In the genomic region with DNA sequence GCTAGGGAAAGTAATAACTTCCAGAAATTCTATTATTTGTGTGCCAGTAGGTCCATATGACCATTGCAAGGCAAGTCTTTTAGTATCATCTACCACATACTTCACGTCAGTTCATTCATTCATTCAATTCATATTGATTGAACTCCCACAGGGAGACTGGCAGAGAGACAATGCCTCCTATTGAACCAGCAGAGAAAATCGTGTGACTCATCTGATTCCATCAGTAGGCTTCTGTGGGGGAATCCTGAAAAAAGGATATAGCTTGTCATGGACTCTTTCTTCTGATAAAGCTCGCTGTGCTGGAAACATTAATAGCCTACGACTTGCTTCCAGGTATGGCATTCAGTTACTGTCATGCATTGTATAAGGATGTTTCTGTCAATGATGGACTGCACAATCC, we compare ENCODE assay signal across 25 cellular contexts. TPM values are rescaled to one million over a fixed set of nuclear protein-coding genes. Genes with fewer than 3 reads are reported as not detected.
DNase-seq lines count a peak whose midpoint lies in the region; FAIRE-seq and TF ChIP-seq lines count a peak whose summit lies in the region.
"Had no signal": no experiment of that assay in that cellular context is flagged by ENCODE, and none has a peak within 500 bp of the region (broad histone marks: within the 10 kb centered on the region; RNA-seq: fewer than 3 reads in every experiment).

No MANE protein-coding gene starts in this region.

- no peak overlapping the region for H4K91ac ChIP-seq in H1 (replicated peaks; ENCODE audit: insufficient read length, low read length)

- H4K8ac ChIP-seq in H1 (ENCODE audit: extremely low read depth, insufficient read depth, low read length), result no peak overlapping the region
- no peak overlapping the region for H4K8ac ChIP-seq in mesendoderm (ENCODE audit: low read depth, low read length)

- H3K9ac ChIP-seq in H1 (replicated peaks in 1 of 4; ENCODE audit: extremely low read depth in 1 of 4, low read depth in 3 of 4, low read length in 3 of 4), result no peak overlapping the region
- H3K9ac ChIP-seq in mesendoderm (ENCODE audit: low read length), result no peak overlapping the region
- H3K9ac ChIP-seq: GM23248 had no signal

- no peaks in the 10 kb centered on the region for H3K23me2 ChIP-seq in H1 (ENCODE audit: low read depth, low read length)

- H2BK15ac ChIP-seq in H1 (ENCODE audit: low read length), result no peak overlapping the region
- H2BK15ac ChIP-seq in mesendoderm (replicated peaks; ENCODE audit: low read depth), result no peak overlapping the region

- intact Hi-C loops in vagina (cut with DNase I), result no loop called here

- H2BK20ac ChIP-seq in H1 (ENCODE audit: low read length), result no peak overlapping the region

- H2AK5ac ChIP-seq in H1 (ENCODE audit: low read depth, low read length) (no peak overlapping the region), mesendoderm (ENCODE audit: low read length) (no peak overlapping the region)

- H4K5ac ChIP-seq in H1 (ENCODE audit: insufficient read length, low read depth, low read length) (no peak overlapping the region), mesendoderm (ENCODE audit: low read length) (no peak overlapping the region)

- H3K27ac ChIP-seq in H1 (ENCODE audit: low read depth, low read length) (no peak overlapping the region), mesendoderm (ENCODE audit: low read depth, low read length) (no peak overlapping the region), vagina (no peak overlapping the region)
- H3K27ac ChIP-seq: A549, GM23248, PC-9, SJSA1 had no signal

- no peak for TF ChIP-seq RAD21 in H1 (IDR thresholded peaks at IDR 0.05 in 1 of 2, conservative IDR thresholded peaks at IDR 0.05 in 1 of 2; ENCODE audit: low read depth in 2 of 2, low read length in 2 of 2)

- H2BK120ac ChIP-seq in H1 (replicated peaks; ENCODE audit: low read depth, low read length), result no peak overlapping the region
- H2BK120ac ChIP-seq in mesendoderm (ENCODE audit: low read depth, low read length), result no peak overlapping the region

- H3K4ac ChIP-seq in H1 (replicated peaks; ENCODE audit: insufficient read length, low read depth, low read length), result no peak overlapping the region
- H3K4ac ChIP-seq in mesendoderm (ENCODE audit: low read depth, low read length), result no peak overlapping the region

- 69% methylated on average over 4 of the region's 4 CpGs; no CpG with 5 or more reads in 1 of the 2 experiments for WGBS in H1 (ENCODE audit: extremely low coverage in 1 of 2, insufficient coverage in 1 of 2, insufficient read length in 1 of 2, insufficient replicate concordance in 2 of 2, low coverage in 1 of 2, low lambda C conversion rate in 2 of 2, missing lambda C conversion rate in 1 of 2), 2 experiments
- WGBS in mesendoderm (ENCODE audit: extremely low coverage, insufficient coverage, low lambda C conversion rate), result no CpG with 5 or more reads among the region's 4 CpGs

- no peak overlapping the region for H3K23ac ChIP-seq in H1 (ENCODE audit: insufficient read length)
- no peak overlapping the region for H3K23ac ChIP-seq in mesendoderm (ENCODE audit: low read length)

- H3K4me2 ChIP-seq in H1 (ENCODE audit: insufficient read depth in 1 of 2, low read depth in 2 of 2, low read length in 2 of 2) (no peak overlapping the region), mesendoderm (ENCODE audit: low read length) (no peak overlapping the region)
- H3K4me2 ChIP-seq: A549, PC-9 had no signal

- H4K20me1 ChIP-seq in H1 (replicated peaks in 1 of 2; ENCODE audit: control insufficient read depth in 1 of 2, insufficient read depth in 2 of 2, low read length in 2 of 2), result no peaks in the 10 kb centered on the region

- H2AFZ ChIP-seq in H1 (ENCODE audit: low read length), result no peak overlapping the region
- H2AFZ ChIP-seq: GM23248, PC-9 had no signal

- in situ Hi-C loops in HAP-1 (cut with MboI; ENCODE audit: low sequenced_read_pairs), result no loop called here
- in situ Hi-C loops in KBM-7 (cut with MboI; ENCODE audit: low pct_unique_long_range_greater_than_20kb, low sequenced_read_pairs), result no loop called here

- H3K36me3 ChIP-seq in HAP-1 (replicated peaks), result no peaks in the 10 kb centered on the region
- no peaks in the 10 kb centered on the region for H3K36me3 ChIP-seq in H1 (ENCODE audit: control insufficient read depth in 2 of 4, insufficient read depth in 4 of 4, low read length in 3 of 4)
- H3K36me3 ChIP-seq in mesendoderm (ENCODE audit: control insufficient read depth, insufficient read depth, low read length), result no peaks in the 10 kb centered on the region
- H3K36me3 ChIP-seq in vagina, result no peaks in the 10 kb centered on the region
- H3K36me3 ChIP-seq: SJSA1 had no signal

- H3K14ac ChIP-seq in H1 (ENCODE audit: insufficient read length), result no peak overlapping the region

- POLR2A ChIA-PET in H1 (lab: Charles Lee; ENCODE audit: partially characterized antibody), result no interaction called here

- H3K4me1 ChIP-seq in HAP-1 (peaks cover 10% of the 10 kb centered on the region), H1 (replicated peaks in 1 of 4; ENCODE audit: control insufficient read depth in 3 of 4, insufficient read depth in 4 of 4, low read length in 3 of 4) (peaks cover 0 to 2% (median 0%) of the 10 kb centered on the region in 4 experiments; a peak in 1 of 7 replicates), mesendoderm (ENCODE audit: control insufficient read depth, low read depth, low read length) (no peaks in the 10 kb centered on the region), vagina (no peaks in the 10 kb centered on the region)
- H3K4me1 ChIP-seq: A549, Caco-2, SJSA1 had no signal

- FAIRE-seq in H1 (lab: Jason Lieb, UNC) (no peak), RCC 7860 (lab: Jason Lieb, UNC) (no peak)
- FAIRE-seq: A549, GM12878 had no signal

- no peak for TF ChIP-seq EP300 in H1 (IDR thresholded peaks at IDR 0.05; ENCODE audit: borderline replicate concordance in 1 of 2, low read depth in 2 of 2, low read length in 2 of 2)

- H3K79me2 ChIP-seq in H1 (ENCODE audit: control insufficient read depth in 1 of 2, insufficient read depth in 2 of 2, low read length in 2 of 2) (no peaks in the 10 kb centered on the region), mesendoderm (ENCODE audit: control insufficient read depth, insufficient read depth, low read length) (no peaks in the 10 kb centered on the region)

- H3K18ac ChIP-seq in H1 (ENCODE audit: extremely low read depth, low read length) (no peak overlapping the region), mesendoderm (ENCODE audit: low read length) (no peak overlapping the region)

- TF ChIP-seq POLR2A in H1 (IDR thresholded peaks at IDR 0.05; ENCODE audit: control extremely low read depth in 1 of 2, low read depth in 2 of 2, low read length in 2 of 2), result no peak
- no peak for TF ChIP-seq POLR2A in vagina (IDR thresholded peaks at IDR 0.05)

- H3K27me3 ChIP-seq in HAP-1 (ENCODE audit: low read depth), result no peaks in the 10 kb centered on the region
- no peaks in the 10 kb centered on the region for H3K27me3 ChIP-seq in H1 (replicated peaks in 1 of 4; ENCODE audit: control insufficient read depth in 3 of 4, extremely low read depth in 1 of 4, insufficient read depth in 3 of 4, low read length in 3 of 4)
- H3K27me3 ChIP-seq in mesendoderm (ENCODE audit: insufficient read depth, low read length, poor library complexity), result no peaks in the 10 kb centered on the region
- H3K27me3 ChIP-seq in vagina, result no peaks in the 10 kb centered on the region

- no peak overlapping the region for H2BK12ac ChIP-seq in H1 (ENCODE audit: low read depth, low read length)

- H3K56ac ChIP-seq in H1 (replicated peaks; ENCODE audit: insufficient read length, low read depth, low read length) (no peak overlapping the region), mesendoderm (ENCODE audit: low read length) (no peak overlapping the region)

- H3K9me3 ChIP-seq in HAP-1 (no peaks in the 10 kb centered on the region), H1 (ENCODE audit: insufficient read depth in 2 of 2, low read depth in 1 of 2, low read length in 1 of 2) (no peaks in the 10 kb centered on the region), vagina (no peaks in the 10 kb centered on the region)
- H3K9me3 ChIP-seq: A549, Caco-2, SJSA1 had no signal

- CTCF ChIA-PET in H1 (lab: Charles Lee; ENCODE audit: partially characterized antibody), result interaction anchor here (1.1 kb wide), 1 partner anchor 87 kb away, joined by 3 read pairs; no protein-coding TSS in a partner anchor

- H3K79me1 ChIP-seq in H1 (ENCODE audit: low read depth, low read length) (no peaks in the 10 kb centered on the region), mesendoderm (ENCODE audit: low read length) (no peaks in the 10 kb centered on the region)

- DNase-seq in HAP-1 (ENCODE audit: low spot score in 2 of 2), result peak; percentile 21 to 57
- peak in 1 of 2 experiments; percentile 7 for DNase-seq in H1 (ENCODE audit: low read depth in 1 of 2, low spot score in 2 of 2)
- DNase-seq in mesendoderm, result peak; percentile 13
- DNase-seq in KBM-7, result no peak
- no peak for DNase-seq in vagina (ENCODE audit: extremely low spot score in 2 of 2)
- DNase-seq in RCC 7860 (ENCODE audit: low spot score), result no peak
- DNase-seq in foreskin fibroblast, result no peak
- DNase-seq: Caco-2; CD4-positive, alpha-beta memory T cell; GDM1; GM23248; HCEC 1CT; NCI-H1092 treated with DMSO at 0.1 percent for 48 hours; NCI-H1436; NCI-H187; NCI-H2081 treated with DMSO at 0.1 percent for 48 hours; NCI-H524 treated with DMSO at 0.1 percent for 48 hours; NCI-H774; NK-92 treated with Interleukin-12 subunit alpha and Interleukin-12 subunit beta, amount 100 ng/mL, for 24 hours; PC-9; Right ventricle myocardium superior; RPMI8226 had no signal

- H2BK5ac ChIP-seq in H1 (ENCODE audit: low read depth, low read length), result no peak overlapping the region
- H2BK5ac ChIP-seq in mesendoderm (ENCODE audit: low read length), result no peak overlapping the region

- H3K4me3 ChIP-seq in HAP-1, result no peak overlapping the region
- H3K4me3 ChIP-seq in H1 (ENCODE audit: extremely low read depth in 1 of 4, insufficient read depth in 2 of 4, low read depth in 3 of 4, low read length in 4 of 4), result no peak overlapping the region
- no peak overlapping the region for H3K4me3 ChIP-seq in mesendoderm (ENCODE audit: low read length)
- H3K4me3 ChIP-seq in vagina, result no peak overlapping the region
- H3K4me3 ChIP-seq in foreskin fibroblast (ENCODE audit: low read depth in 1 of 2, low read length in 2 of 2), result no peak overlapping the region
- H3K4me3 ChIP-seq: A549, GM12878, GM23248, PC-9, SJSA1 had no signal

- no peak for TF ChIP-seq CTCF in H1 (IDR thresholded peaks at IDR 0.05; ENCODE audit: control extremely low read depth in 1 of 3, insufficient read depth in 1 of 3, low read depth in 1 of 3, low read length in 3 of 3)
- no peak for TF ChIP-seq CTCF in vagina (IDR thresholded peaks at IDR 0.05)
- no peak for TF ChIP-seq CTCF in foreskin fibroblast (IDR thresholded peaks at IDR 0.05; ENCODE audit: low read depth, low read length)

RNA-seq across cellular contexts. Expression of gene CNR1, which starts 45.3 kb away (rescaled TPM):
- 2.9 and 3.1 TPM in 2 replicates for total RNA-seq in H1 (2021; fragmentation: NEBNext Ultra II Directional; extraction: Animal tissue kit (Norgen Biotek cat#: 25700))
- 0.83 and 1.8 TPM in 2 replicates for polyA plus RNA-seq in H1 (2011; rRNA removed)
- polyA plus RNA-seq in H1 (2011; cell fraction: cytosol; rRNA removed), result 1.3 TPM
- 5.2 TPM for polyA plus RNA-seq in H1 (2011; cell fraction: nucleus; rRNA removed)
- polyA plus RNA-seq in H1 (2012, experiment 1 of 2), result 0.64 to 1.3 TPM (median 0.82 TPM) in 4 replicates
- polyA plus RNA-seq in H1 (2012, experiment 2 of 2), result 0.21 TPM
- polyA plus RNA-seq in H1 (2013, experiment 1 of 2), result 0.47 TPM
- 0.57 TPM for polyA plus RNA-seq in H1 (2013, experiment 2 of 2)
- 2.3 and 2.7 TPM in 2 replicates for polyA minus RNA-seq in H1 (2011; rRNA and poly(A)+ RNA removed)
- 0.59 TPM for polyA minus RNA-seq in H1 (2011; cell fraction: cytosol; rRNA and poly(A)+ RNA removed)
- polyA minus RNA-seq in H1 (2011; cell fraction: nucleus; rRNA and poly(A)+ RNA removed), result 2.4 TPM
- polyA plus RNA-seq in mesendoderm (2013, experiment 1 of 2), result 0.48 TPM
- 0.63 TPM for polyA plus RNA-seq in mesendoderm (2013, experiment 2 of 2)
- total RNA-seq in vagina, result 6.1 TPM
- total RNA-seq: Caco-2; CD4-positive, alpha-beta memory T cell; GM23248; PC-9 had no signal
- polyA plus RNA-seq: CD4-positive, alpha-beta memory T cell; GM23248 had no signal

Comparison
In these comparisons a context has a peak if more than half of its experiments do, and no peak if none do; other contexts are left out.
1. DNase-seq: peak in HAP-1 (2 of 2) and mesendoderm (single experiment); none in KBM-7 (single experiment), vagina (0 of 2), RCC 7860 (single experiment) and foreskin fibroblast (0 of 2).